8 cellular contexts compared by ENCODE assay signal in genomic region chr10:73786512-73786885, GRCh38. TPM values are rescaled to one million over a fixed set of nuclear protein-coding genes. Genes with fewer than 3 reads are reported as not detected.
DNase-seq lines count a peak whose midpoint lies in the region; ATAC-seq and TF ChIP-seq lines count a peak whose summit lies in the region.

No MANE protein-coding gene starts in this region.

- no peaks in the 10 kb centered on the region for H3K27me3 ChIP-seq in SJSA1 (replicated peaks)
- no peaks in the 10 kb centered on the region for H3K27me3 ChIP-seq in gastrocnemius medialis

- no peak for ATAC-seq in gastrocnemius medialis
- no peak for ATAC-seq in HG02852 (IDR thresholded peaks at IDR 0.05; ENCODE audit: unreplicated experiment)

- H3K36me3 ChIP-seq in SJSA1 (peaks cover 45% of the 10 kb centered on the region), gastrocnemius medialis (peaks cover 5 to 29% of the 10 kb centered on the region in 2 donors)

- in situ Hi-C loops in gastrocnemius medialis (cut with MboI; ENCODE audit: low sequenced_read_pairs in 4 of 4): no loop called here

- H3K9me3 ChIP-seq in SJSA1 (replicated peaks): no peaks in the 10 kb centered on the region
- no peaks in the 10 kb centered on the region for H3K9me3 ChIP-seq in gastrocnemius medialis

- DNase-seq in SJSA1 (ENCODE audit: low read depth in 1 of 2, low spot score in 2 of 2) (no peak), fibroblast of the aortic adventitia (ENCODE audit: low read depth) (no peak), gastrocnemius medialis (no peak), H4 (ENCODE audit: low spot score) (no peak), NCI-H1436 (lab: John Stamatoyannopoulos, UW) (no peak)
- DNase-seq in stimulated activated CD4-positive, alpha-beta T cell treated with anti-CD3 and anti-CD28 coated beads, Interleukin-4, amount 100 ng/mL, for 24 hours: no peak

- intact Hi-C loops in gastrocnemius medialis (cut with DNase I; ENCODE audit: low total_unique reads): loop anchor here (5.0 kb wide), 1 partner anchor 91 kb away; no protein-coding TSS in a partner anchor

- H3K4me3 ChIP-seq in SJSA1: peak overlapping the region; percentile 64
- peak overlapping the region; percentile 92 for H3K4me3 ChIP-seq in fibroblast of the aortic adventitia (ENCODE audit: low read depth, low read length)
- H3K4me3 ChIP-seq in gastrocnemius medialis: peak overlapping the region; percentile 73 to 93 (median 86)

- H3K27ac ChIP-seq in SJSA1 (no peak overlapping the region), gastrocnemius medialis (peak overlapping the region; percentile 80 to 95 (median 90))

- H3K4me1 ChIP-seq in SJSA1 (replicated peaks): peaks cover 26% of the 10 kb centered on the region
- H3K4me1 ChIP-seq in gastrocnemius medialis: peaks cover 42 to 51% of the 10 kb centered on the region in 2 donors

- TF ChIP-seq POLR2A in gastrocnemius medialis (IDR thresholded peaks at IDR 0.05): no peak

- TF ChIP-seq CTCF in GM12873 (IDR thresholded peaks at IDR 0.05; ENCODE audit: insufficient read depth, low read depth, low read length, missing control alignments) (peak; percentile 21), fibroblast of the aortic adventitia (IDR thresholded peaks at IDR 0.05; ENCODE audit: insufficient read depth, low read length) (no peak), gastrocnemius medialis (IDR thresholded peaks at IDR 0.05 in 4 of 5, conservative IDR thresholded peaks at IDR 0.05 in 1 of 5) (no peak)

RNA-seq across cellular contexts. Expression of gene ZSWIM8, which starts 1.1 kb away (rescaled TPM):
- 27.0 and 35.8 TPM in 2 replicates for total RNA-seq in SJSA1 (2014; rRNA removed; shearing (Covaris generic))
- total RNA-seq in fibroblast of the aortic adventitia (ENCODE audit: low replicate concordance) (38.8 and 48.9 TPM in 2 replicates), gastrocnemius medialis (10 to 100 TPM; 52.6 to 81.4 (median 78.9) TPM)
- total RNA-seq in H4 (2014; rRNA removed; shearing (Covaris generic)): 11.2 and 19.6 TPM in 2 replicates

RNA-seq across cellular contexts. Expression of gene CHCHD1, which starts 4.7 kb away (rescaled TPM):
- total RNA-seq in SJSA1 (2014; rRNA removed; shearing (Covaris generic)): 54.4 and 58.7 TPM in 2 replicates
- total RNA-seq in fibroblast of the aortic adventitia (ENCODE audit: low replicate concordance) (12.9 and 20.9 TPM in 2 replicates), gastrocnemius medialis (10 to 100 TPM; 25.3 to 41.8 (median 32.7) TPM)
- total RNA-seq in H4 (2014; rRNA removed; shearing (Covaris generic)): 82.5 and 100 TPM in 2 replicates

RNA-seq across cellular contexts. Expression of gene NDST2, which starts 24.9 kb away (rescaled TPM):
- 9.1 and 9.2 TPM in 2 replicates for total RNA-seq in SJSA1 (2014; rRNA removed; shearing (Covaris generic))
- total RNA-seq in fibroblast of the aortic adventitia (ENCODE audit: low replicate concordance) (14.7 and 19.5 TPM in 2 replicates), gastrocnemius medialis (10 to 100 TPM in 1 of 4 donors, 1 to 10 TPM in 3; 7.8 to 21.7 (median 9.2) TPM)
- total RNA-seq in H4 (2014; rRNA removed; shearing (Covaris generic)): 8.5 and 14.8 TPM in 2 replicates

RNA-seq across cellular contexts. Expression of gene SEC24C, which starts 42.3 kb away (rescaled TPM):
- total RNA-seq in SJSA1 (2014; rRNA removed; shearing (Covaris generic)): 42.6 and 66.5 TPM in 2 replicates
- 21.9 and 45.2 TPM in 2 replicates for total RNA-seq in fibroblast of the aortic adventitia (ENCODE audit: low replicate concordance)
- 10 to 100 TPM; 43.6 to 90.5 (median 69.6) TPM for total RNA-seq in gastrocnemius medialis
- 49.6 and 56.8 TPM in 2 replicates for total RNA-seq in H4 (2014; rRNA removed; shearing (Covaris generic))
